ENCODE assay signal across 8 cellular contexts in the genomic region with DNA sequence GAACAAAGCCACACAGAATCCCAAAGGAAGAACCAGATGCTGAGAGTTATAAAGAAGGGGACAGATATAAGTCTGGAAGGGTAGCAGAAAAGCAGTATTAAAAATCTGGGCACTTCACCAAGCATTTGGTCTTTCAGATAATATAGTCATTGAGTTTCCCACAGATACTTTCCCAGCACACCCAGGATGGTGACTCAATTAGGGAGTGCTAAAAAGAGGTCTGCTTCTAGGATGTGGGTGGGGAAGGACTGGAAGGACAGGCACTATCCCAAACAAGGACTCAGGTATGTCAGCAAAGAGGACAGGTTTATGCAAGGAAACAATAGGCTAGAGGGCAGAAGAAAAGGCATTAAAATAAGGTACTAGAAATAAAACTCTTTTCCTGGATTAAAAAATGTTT. TPM values are rescaled to one million over a fixed set of nuclear protein-coding genes. Genes with fewer than 3 reads are reported as not detected.
A peak's percentile ranks its signal among the peaks of the same experiment; 100 is the strongest.
DNase-seq lines count a peak whose midpoint lies in the region; ATAC-seq and TF ChIP-seq lines count a peak whose summit lies in the region.

No MANE protein-coding gene starts in this region.

- peaks cover 96% of the 10 kb centered on the region for H3K36me3 Mint-ChIP-seq in CD4-positive, alpha-beta T cell (ENCODE audit: low read depth)
- peaks cover 13% of the 10 kb centered on the region for H3K36me3 Mint-ChIP-seq in osteocyte (ENCODE audit: unreplicated experiment)

- H3K4me3 ChIP-seq in fibroblast of pulmonary artery (replicated peaks; ENCODE audit: low read depth, low read length): no peak overlapping the region
- H3K4me3 ChIP-seq in lower leg skin (ENCODE audit: low read depth, poor library complexity, severe bottlenecking): no peak overlapping the region

- TF ChIP-seq CTCF in CD4-positive, alpha-beta T cell (IDR thresholded peaks at IDR 0.05): no peak
- TF ChIP-seq CTCF in fibroblast of pulmonary artery (IDR thresholded peaks at IDR 0.05; ENCODE audit: low read length, missing control alignments) (no peak), osteocyte (IDR thresholded peaks at IDR 0.05) (no peak), lower leg skin (IDR thresholded peaks at IDR 0.05) (no peak)

- intact Hi-C loops in CD4-positive, alpha-beta T cell (cut with DNase I, micrococcal nuclease): loop anchor here (2.0 to 10.0 kb wide), 3 partner anchors 147 to 365 kb away; partner anchors contain the start of genes PCDHB10 (in 1 of the 2), PCDHB11 (in 1 of the 2), PCDHB14 (in 1 of the 2) and PCDHGA10 (in 1 of the 2)
- intact Hi-C loops in lower leg skin (cut with DNase I; ENCODE audit: low total_unique reads): loop anchor here (10.0 kb wide), 1 partner anchor 145 kb away; the partner anchor contains the start of genes PCDHGA10 and PCDHGB7

- no peaks in the 10 kb centered on the region for H3K27me3 ChIP-seq in CD4-positive, alpha-beta T cell (ENCODE audit: control insufficient read depth, insufficient read depth, low read length)

- peak overlapping the region; percentile 20 for H3K27ac Mint-ChIP-seq in CD4-positive, alpha-beta T cell
- H3K27ac Mint-ChIP-seq in osteocyte (ENCODE audit: unreplicated experiment): peak overlapping the region; percentile 99

- no peaks in the 10 kb centered on the region for H3K27me3 Mint-ChIP-seq in CD4-positive, alpha-beta T cell
- H3K27me3 Mint-ChIP-seq in osteocyte (ENCODE audit: unreplicated experiment): no peaks in the 10 kb centered on the region

- no peak for DNase-seq in CD4-positive, alpha-beta T cell
- DNase-seq in RPMI7951 (ENCODE audit: low read depth): peak; percentile 31
- peak; percentile 85 for DNase-seq in fibroblast of pulmonary artery (ENCODE audit: low read depth)
- no peak for DNase-seq in osteocyte (ENCODE audit: extremely low spot score, unreplicated experiment)
- DNase-seq in lower leg skin (ENCODE audit: low spot score in 2 of 2): no peak
- no peak for DNase-seq in NCI-H1436 treated with DMSO at 0.1 percent for 48 hours (lab: John Stamatoyannopoulos, UW)

- H3K4me3 Mint-ChIP-seq in CD4-positive, alpha-beta T cell: no peak overlapping the region
- no peak overlapping the region for H3K4me3 Mint-ChIP-seq in osteocyte (ENCODE audit: unreplicated experiment)

- TF ChIP-seq POLR2A in lower leg skin (IDR thresholded peaks at IDR 0.05): no peak

- CTCF ChIA-PET in CD4-positive, alpha-beta T cell (lab: Charles Lee): interaction anchor here (0.7 to 2.9 kb wide), 3 partner anchors 190 to 403 kb away, joined by 3 to 13 read pairs (median 12); partner anchors contain the start of genes PCDHGB3 and TAF7

- no peaks in the 10 kb centered on the region for H3K9me3 Mint-ChIP-seq in CD4-positive, alpha-beta T cell
- no peaks in the 10 kb centered on the region for H3K9me3 Mint-ChIP-seq in osteocyte (ENCODE audit: unreplicated experiment)

- ATAC-seq in CD4-positive, alpha-beta T cell (ENCODE audit: poor library complexity): no peak
- ATAC-seq in HG02870 (IDR thresholded peaks at IDR 0.05; ENCODE audit: unreplicated experiment): no peak
- no peak for ATAC-seq in HG02840 (IDR thresholded peaks at IDR 0.05; ENCODE audit: low FRiP score, unreplicated experiment)

- no peak overlapping the region for H3K27ac ChIP-seq in CD4-positive, alpha-beta T cell (ENCODE audit: low read depth, low read length)

- H3K4me1 Mint-ChIP-seq in CD4-positive, alpha-beta T cell (ENCODE audit: low read depth): peaks cover 48% of the 10 kb centered on the region
- H3K4me1 Mint-ChIP-seq in osteocyte (ENCODE audit: unreplicated experiment): peaks cover 33% of the 10 kb centered on the region

- POLR2A ChIA-PET in CD4-positive, alpha-beta T cell (lab: Charles Lee): no interaction called here

- H3K9me3 ChIP-seq in CD4-positive, alpha-beta T cell (ENCODE audit: control insufficient read depth, low read length): no peaks in the 10 kb centered on the region

RNA-seq across cellular contexts. Expression of gene DIAPH1, which starts 59.3 kb away (rescaled TPM):
- 100 to 1,000 TPM; 159 to 161 TPM for total RNA-seq in CD4-positive, alpha-beta T cell
- total RNA-seq in RPMI7951 (2014; rRNA removed; shearing (Covaris generic)): 29.1 and 40.1 TPM in 2 replicates
- total RNA-seq in osteocyte (50.9 and 52.1 TPM in 2 replicates), lower leg skin (100 to 1,000 TPM in 1 of 4 donors, 10 to 100 TPM in 3; 64.9 to 101 (median 88.7) TPM)

Comparison
In these comparisons a context has a peak if more than half of its experiments do, and no peak if none do; other contexts are left out.
1. DNase-seq: peak in RPMI7951 (single experiment) and fibroblast of pulmonary artery (single experiment); none in CD4-positive, alpha-beta T cell (0 of 10), osteocyte (single experiment), lower leg skin (0 of 2) and NCI-H1436 treated with DMSO at 0.1 percent for 48 hours (single experiment).